In genomic region chr7:40851001-40851400, GRCh38 we compare ENCODE assay signal across 29 cellular contexts.
"Had no signal": no experiment of that assay in that cellular context is flagged by ENCODE, and none has a peak within 500 bp of the region (broad histone marks: within the 10 kb centered on the region; RNA-seq: fewer than 3 reads in every experiment).

No MANE protein-coding gene starts in this region.

- DNase-seq: activated CD4-positive, alpha-beta memory T cell treated with anti-CD3 and anti-CD28 coated beads, Interleukin-2, amount 10 ng/mL, durations not matched to agents 7 days and 5 days; activated CD4-positive, alpha-beta T cell treated with anti-CD3 and anti-CD28 coated beads for 1 hour; activated CD4-positive, alpha-beta T cell treated with anti-CD3 and anti-CD28 coated beads for 4 hours; activated CD4-positive, alpha-beta T cell treated with anti-CD3 and anti-CD28 coated beads, Interleukin-2, amount 10 ng/mL, durations not matched to agents 7 days and 5 days; activated CD4-positive, alpha-beta T cell treated with anti-CD3 and anti-CD28 coated beads, Interleukin-2, amount 50 U/mL, for 4 hours; activated CD4-positive, CD25-positive, alpha-beta regulatory T cell; activated CD8-positive, alpha-beta memory T cell treated with anti-CD3 and anti-CD28 coated beads, Interleukin-2, amount 50 U/mL, for 48 hours; activated gamma-delta T cell; activated naive CD4-positive, alpha-beta T cell; activated naive CD4-positive, alpha-beta T cell treated with anti-CD3 and anti-CD28 coated beads, Interleukin-2, amount 10 ng/mL, durations not matched to agents 7 days and 5 days; activated naive CD8-positive, alpha-beta T cell treated with anti-CD3 and anti-CD28 coated beads, Interleukin-2, amount 10 ng/mL, durations not matched to agents 7 days and 5 days; activated T-cell treated with anti-CD3 and anti-CD28 coated beads for 4 hours; activated T-cell treated with anti-CD3 and anti-CD28 coated beads, Interleukin-2, amount 50 U/mL, for 24 hours; activated T-cell treated with anti-CD3 and anti-CD28 coated beads, Interleukin-2, amount 50 U/mL, for 72 hours; central memory CD4-positive, alpha-beta T cell; cerebellar nuclear complex; colonic mucosa; effector CD8-positive, alpha-beta T cell; endodermal cell; foreskin fibroblast; gastrocnemius medialis; heart right ventricle had no signal

- H3K79me2 ChIP-seq: hepatocyte had no signal

- H2AFZ ChIP-seq: hepatocyte had no signal

- ATAC-seq: activated naive CD4-positive, alpha-beta T cell treated with anti-CD3 and anti-CD28 coated beads, Interleukin-2, amount 50 U/mL, for 72 hours; activated T-cell treated with anti-CD3 and anti-CD28 coated beads, Interleukin-2, amount 50 U/mL, for 72 hours; esophagus mucosa; gastrocnemius medialis; heart right ventricle had no signal

- H3K4me2 ChIP-seq: hepatocyte had no signal

- H3K27me3 ChIP-seq: ascending aorta, breast epithelium, cardiac muscle cell, colonic mucosa, gastrocnemius medialis, heart right ventricle, hepatocyte had no signal

- H3K27ac Mint-ChIP-seq: activated CD4-positive, alpha-beta memory T cell treated with anti-CD3 and anti-CD28 coated beads, Interleukin-2, amount 10 ng/mL, durations not matched to agents 7 days and 5 days; activated CD4-positive, alpha-beta T cell treated with anti-CD3 and anti-CD28 coated beads, Interleukin-2, amount 10 ng/mL, durations not matched to agents 7 days and 5 days; activated naive CD4-positive, alpha-beta T cell treated with anti-CD3 and anti-CD28 coated beads, Interleukin-2, amount 10 ng/mL, durations not matched to agents 7 days and 5 days; activated naive CD4-positive, alpha-beta T cell treated with anti-CD3 and anti-CD28 coated beads, Interleukin-2, amount 50 U/mL, for 72 hours; activated naive CD8-positive, alpha-beta T cell treated with anti-CD3 and anti-CD28 coated beads, Interleukin-2, amount 10 ng/mL, durations not matched to agents 7 days and 5 days; activated T-cell treated with anti-CD3 and anti-CD28 coated beads, Interleukin-2, amount 50 U/mL, for 24 hours; activated T-cell treated with anti-CD3 and anti-CD28 coated beads, Interleukin-2, amount 50 U/mL, for 72 hours; brain; endodermal cell had no signal

- H3K27ac ChIP-seq: ascending aorta, breast epithelium, cardiac muscle cell, colonic mucosa, gastrocnemius medialis, heart right ventricle, hepatocyte had no signal

- H3K36me3 Mint-ChIP-seq: activated naive CD4-positive, alpha-beta T cell treated with anti-CD3 and anti-CD28 coated beads, Interleukin-2, amount 10 ng/mL, durations not matched to agents 7 days and 5 days; activated naive CD4-positive, alpha-beta T cell treated with anti-CD3 and anti-CD28 coated beads, Interleukin-2, amount 50 U/mL, for 72 hours; activated naive CD8-positive, alpha-beta T cell treated with anti-CD3 and anti-CD28 coated beads, Interleukin-2, amount 10 ng/mL, durations not matched to agents 7 days and 5 days; brain had no signal

- H3K4me1 Mint-ChIP-seq: activated CD4-positive, alpha-beta memory T cell treated with anti-CD3 and anti-CD28 coated beads, Interleukin-2, amount 10 ng/mL, durations not matched to agents 7 days and 5 days; activated CD4-positive, alpha-beta T cell treated with anti-CD3 and anti-CD28 coated beads, Interleukin-2, amount 10 ng/mL, durations not matched to agents 7 days and 5 days; activated naive CD4-positive, alpha-beta T cell treated with anti-CD3 and anti-CD28 coated beads, Interleukin-2, amount 10 ng/mL, durations not matched to agents 7 days and 5 days; activated naive CD8-positive, alpha-beta T cell treated with anti-CD3 and anti-CD28 coated beads, Interleukin-2, amount 10 ng/mL, durations not matched to agents 7 days and 5 days had no signal

- H3K9me3 Mint-ChIP-seq: activated CD4-positive, alpha-beta T cell treated with anti-CD3 and anti-CD28 coated beads, Interleukin-2, amount 10 ng/mL, durations not matched to agents 7 days and 5 days; activated naive CD4-positive, alpha-beta T cell treated with anti-CD3 and anti-CD28 coated beads, Interleukin-2, amount 10 ng/mL, durations not matched to agents 7 days and 5 days; activated naive CD8-positive, alpha-beta T cell treated with anti-CD3 and anti-CD28 coated beads, Interleukin-2, amount 10 ng/mL, durations not matched to agents 7 days and 5 days; activated T-cell treated with anti-CD3 and anti-CD28 coated beads, Interleukin-2, amount 50 U/mL, for 24 hours; brain; endodermal cell had no signal

- H3K4me3 ChIP-seq: ascending aorta, breast epithelium, cardiac muscle cell, colonic mucosa, gastrocnemius medialis, heart right ventricle, hepatocyte had no signal

- H3K4me3 Mint-ChIP-seq: activated CD4-positive, alpha-beta memory T cell treated with anti-CD3 and anti-CD28 coated beads, Interleukin-2, amount 10 ng/mL, durations not matched to agents 7 days and 5 days; activated CD4-positive, alpha-beta T cell treated with anti-CD3 and anti-CD28 coated beads, Interleukin-2, amount 10 ng/mL, durations not matched to agents 7 days and 5 days; activated naive CD4-positive, alpha-beta T cell treated with anti-CD3 and anti-CD28 coated beads, Interleukin-2, amount 10 ng/mL, durations not matched to agents 7 days and 5 days; activated naive CD8-positive, alpha-beta T cell treated with anti-CD3 and anti-CD28 coated beads, Interleukin-2, amount 10 ng/mL, durations not matched to agents 7 days and 5 days; activated T-cell treated with anti-CD3 and anti-CD28 coated beads, Interleukin-2, amount 50 U/mL, for 24 hours; activated T-cell treated with anti-CD3 and anti-CD28 coated beads, Interleukin-2, amount 50 U/mL, for 72 hours; brain; endodermal cell had no signal

- H3K36me3 ChIP-seq: ascending aorta, breast epithelium, cardiac muscle cell, colonic mucosa, gastrocnemius medialis, heart right ventricle had no signal

- H3K27me3 Mint-ChIP-seq: activated CD4-positive, alpha-beta memory T cell treated with anti-CD3 and anti-CD28 coated beads, Interleukin-2, amount 10 ng/mL, durations not matched to agents 7 days and 5 days; activated CD4-positive, alpha-beta T cell treated with anti-CD3 and anti-CD28 coated beads, Interleukin-2, amount 10 ng/mL, durations not matched to agents 7 days and 5 days; activated naive CD4-positive, alpha-beta T cell treated with anti-CD3 and anti-CD28 coated beads, Interleukin-2, amount 10 ng/mL, durations not matched to agents 7 days and 5 days; activated T-cell treated with anti-CD3 and anti-CD28 coated beads, Interleukin-2, amount 50 U/mL, for 24 hours; brain had no signal

- H3K9me3 ChIP-seq: ascending aorta, breast epithelium, colonic mucosa, gastrocnemius medialis, heart right ventricle had no signal
